Comparison of ENCODE assay signal across 12 cellular contexts in genomic region chr16:88748364-88748763, GRCh38.
"Had no signal": no experiment of that assay in that cellular context is flagged by ENCODE, and none has a peak within 500 bp of the region (broad histone marks: within the 10 kb centered on the region; RNA-seq: fewer than 3 reads in every experiment).

No MANE protein-coding gene starts in this region.

- ATAC-seq: left ventricle myocardium superior; naive thymus-derived CD8-positive, alpha-beta T cell had no signal

- H3K4me3 Mint-ChIP-seq: activated naive CD4-positive, alpha-beta T cell treated with anti-CD3 and anti-CD28 coated beads, Interleukin-2, amount 50 U/mL, for 24 hours; dendritic cell treated with granulocyte-macrophage colony-stimulating factor and Interleukin-4, amounts not matched to agents 40 ng/mL and 50 ng/mL, for 4 days; T-helper 1 cell treated with Interleukin-12 subunit alpha and Interleukin-12 subunit beta and Interleukin-4 antibody, amounts not matched to agents 30 μg/mL and 1 μg/mL, for 36 hours had no signal

- DNase-seq: activated CD4-positive, alpha-beta T cell treated with anti-CD3 and anti-CD28 coated beads for 1 hour; activated gamma-delta T cell; effector CD8-positive, alpha-beta T cell; left ventricle myocardium superior; naive thymus-derived CD8-positive, alpha-beta T cell; substantia nigra; tibial artery had no signal

- H3K4me3 ChIP-seq: pancreas, tibial artery had no signal

- H3K27ac ChIP-seq: neutrophil, pancreas, tibial artery had no signal

- H3K9me3 Mint-ChIP-seq: activated naive CD4-positive, alpha-beta T cell treated with anti-CD3 and anti-CD28 coated beads, Interleukin-2, amount 50 U/mL, for 24 hours; dendritic cell treated with granulocyte-macrophage colony-stimulating factor and Interleukin-4, amounts not matched to agents 40 ng/mL and 50 ng/mL, for 4 days; naive thymus-derived CD8-positive, alpha-beta T cell; T-helper 1 cell treated with Interleukin-12 subunit alpha and Interleukin-12 subunit beta and Interleukin-4 antibody, amounts not matched to agents 30 μg/mL and 1 μg/mL, for 36 hours had no signal

- FAIRE-seq: pancreas had no signal

- H3K36me3 Mint-ChIP-seq: activated naive CD4-positive, alpha-beta T cell treated with anti-CD3 and anti-CD28 coated beads, Interleukin-2, amount 50 U/mL, for 24 hours; naive thymus-derived CD8-positive, alpha-beta T cell had no signal

- H3K27me3 ChIP-seq: neutrophil, pancreas, tibial artery had no signal

- H3K27me3 Mint-ChIP-seq: activated naive CD4-positive, alpha-beta T cell treated with anti-CD3 and anti-CD28 coated beads, Interleukin-2, amount 50 U/mL, for 24 hours; dendritic cell treated with granulocyte-macrophage colony-stimulating factor and Interleukin-4, amounts not matched to agents 40 ng/mL and 50 ng/mL, for 4 days; naive thymus-derived CD8-positive, alpha-beta T cell had no signal

- H3K27ac Mint-ChIP-seq: activated naive CD4-positive, alpha-beta T cell treated with anti-CD3 and anti-CD28 coated beads, Interleukin-2, amount 50 U/mL, for 24 hours; dendritic cell treated with granulocyte-macrophage colony-stimulating factor and Interleukin-4, amounts not matched to agents 40 ng/mL and 50 ng/mL, for 4 days had no signal

- H3K36me3 ChIP-seq: neutrophil, pancreas had no signal

- H3K9me3 ChIP-seq: neutrophil, pancreas, tibial artery had no signal
